27 cellular contexts compared by ENCODE assay signal in genomic region chr19:39158646-39159260, GRCh38. TPM values are rescaled to one million over a fixed set of nuclear protein-coding genes. Genes with fewer than 3 reads are reported as not detected.
DNase-seq lines count a peak whose midpoint lies in the region; ATAC-seq, FAIRE-seq and TF ChIP-seq lines count a peak whose summit lies in the region.
"Had no signal": no experiment of that assay in that cellular context is flagged by ENCODE, and none has a peak within 500 bp of the region (broad histone marks: within the 10 kb centered on the region; RNA-seq: fewer than 3 reads in every experiment).

No MANE protein-coding gene starts in this region.

- H3K4me1 ChIP-seq in HepG2 (ENCODE audit: insufficient read depth, low read length) (peaks cover 62% of the 10 kb centered on the region), right lobe of liver (peaks cover 0 to 28% (median 4%) of the 10 kb centered on the region in 4 donors), neuronal stem cell (ENCODE audit: control insufficient read depth in 2 of 2, insufficient read depth in 1 of 2, low read depth in 1 of 2, low read length in 2 of 2) (peaks cover 5 to 30% of the 10 kb centered on the region in 2 donors), upper lobe of left lung (peaks cover 77 to 100% (median 95%) of the 10 kb centered on the region in 4 donors)

- TF ChIP-seq EP300 in HepG2 (IDR thresholded peaks at IDR 0.05; ENCODE audit: low read depth in 2 of 2, low read length in 2 of 2) (no peak), HepG2 (CRISPR knock-in tag; IDR thresholded peaks at IDR 0.05; ENCODE audit: borderline replicate concordance) (no peak), upper lobe of left lung (IDR thresholded peaks at IDR 0.05) (no peak)

- H2BK12ac ChIP-seq in neuronal stem cell (ENCODE audit: low read length), result peak overlapping the region; percentile 49

- H3K14ac ChIP-seq in neuronal stem cell (ENCODE audit: low read length), result no peak overlapping the region

- H2AK5ac ChIP-seq in neuronal stem cell (ENCODE audit: low read depth, low read length), result peak overlapping the region; percentile 77

- no peak overlapping the region for H3K27ac ChIP-seq in HepG2 (ENCODE audit: extremely low read length, insufficient read depth, low read length)
- no peak overlapping the region for H3K27ac ChIP-seq in right lobe of liver
- no peak overlapping the region for H3K27ac ChIP-seq in neuronal stem cell (replicated peaks; ENCODE audit: low read length)
- H3K27ac ChIP-seq in upper lobe of left lung, result peak overlapping the region in 3 of 4 donors; percentile 10 to 74 (median 33)
- H3K27ac ChIP-seq: HL-60 had no signal

- H3K23ac ChIP-seq in neuronal stem cell (ENCODE audit: low read depth, low read length, poor library complexity), result no peak overlapping the region

- no peak overlapping the region for H2BK5ac ChIP-seq in neuronal stem cell (ENCODE audit: low read length)

- H3K4me2 ChIP-seq in HepG2 (ENCODE audit: low read depth, low read length), result no peak overlapping the region
- H3K4me2 ChIP-seq in neuronal stem cell (ENCODE audit: insufficient read depth, low read length, poor library complexity, severe bottlenecking), result no peak overlapping the region
- H3K4me2 ChIP-seq: SK-N-SH had no signal

- FAIRE-seq in HepG2 (lab: Jason Lieb, UNC), result no peak
- FAIRE-seq: A204.1 had no signal

- H3K4ac ChIP-seq in neuronal stem cell (ENCODE audit: low read length), result no peak overlapping the region

- H3K27ac Mint-ChIP-seq in WTC11, result peak overlapping the region; percentile 94; the same call in 1 of the 2 replicates

- H3K4me3 Mint-ChIP-seq in WTC11, result no peak overlapping the region
- H3K4me3 Mint-ChIP-seq: CD8-positive, alpha-beta memory T cell; IgD-negative memory B cell had no signal

- no peak overlapping the region for H4K8ac ChIP-seq in neuronal stem cell (ENCODE audit: low read depth, low read length)

- POLR2A ChIA-PET in HepG2 (lab: Yijun Ruan, JAX), result no interaction called here
- POLR2A ChIA-PET in WTC11 (lab: Charles Lee), result no interaction called here

- no peak overlapping the region for H2BK15ac ChIP-seq in neuronal stem cell (ENCODE audit: low read length)

- H3K4me3 ChIP-seq in HepG2 (replicated peaks in 1 of 3; ENCODE audit: insufficient read depth in 1 of 3, low read depth in 2 of 3, low read length in 3 of 3), result no peak overlapping the region; a peak in 1 of 6 replicates
- no peak overlapping the region for H3K4me3 ChIP-seq in right lobe of liver
- H3K4me3 ChIP-seq in neuronal stem cell (ENCODE audit: low read length in 2 of 2), result no peak overlapping the region
- H3K4me3 ChIP-seq in upper lobe of left lung, result no peak overlapping the region

- H3K36me3 ChIP-seq in HepG2 (replicated peaks in 1 of 2; ENCODE audit: control insufficient read depth in 1 of 2, insufficient read depth in 2 of 2, low read length in 2 of 2), result peaks cover 1 to 8% of the 10 kb centered on the region in 2 experiments; a peak in 2 of 5 replicates
- no peaks in the 10 kb centered on the region for H3K36me3 ChIP-seq in right lobe of liver
- peaks cover 0 to 5% of the 10 kb centered on the region in 2 donors for H3K36me3 ChIP-seq in neuronal stem cell (replicated peaks in 1 of 2; ENCODE audit: control insufficient read depth in 2 of 2, insufficient read depth in 2 of 2, low read length in 2 of 2)
- peaks cover 0 to 4% (median 2%) of the 10 kb centered on the region in 4 donors for H3K36me3 ChIP-seq in upper lobe of left lung

- H3K4me1 Mint-ChIP-seq in WTC11, result peaks cover 43% of the 10 kb centered on the region

- H3K27me3 ChIP-seq in HepG2 (ENCODE audit: control insufficient read depth in 1 of 2, insufficient read depth in 2 of 2, low read length in 2 of 2), result no peaks in the 10 kb centered on the region
- no peaks in the 10 kb centered on the region for H3K27me3 ChIP-seq in right lobe of liver
- H3K27me3 ChIP-seq in neuronal stem cell (ENCODE audit: control insufficient read depth in 3 of 3, insufficient read depth in 3 of 3, low read depth in 1 of 3, low read length in 3 of 3), result peaks cover 0 to 2% (median 0%) of the 10 kb centered on the region in 3 experiments
- H3K27me3 ChIP-seq in upper lobe of left lung, result no peaks in the 10 kb centered on the region

- H2AFZ ChIP-seq in HepG2 (ENCODE audit: low read length), result no peak overlapping the region
- H2AFZ ChIP-seq in neuronal stem cell (ENCODE audit: low read length), result no peak overlapping the region

- H3K9me3 Mint-ChIP-seq in WTC11, result no peaks in the 10 kb centered on the region
- H3K9me3 Mint-ChIP-seq: CD8-positive, alpha-beta memory T cell; IgD-negative memory B cell had no signal

- DNase-seq in HepG2 (ENCODE audit: low spot score), result no peak
- DNase-seq in right lobe of liver, result no peak
- DNase-seq in WTC11 (ENCODE audit: low spot score), result no peak
- no peak for DNase-seq in neuronal stem cell (ENCODE audit: low spot score)
- DNase-seq in upper lobe of left lung, result no peak
- no peak for DNase-seq in NCI-H187 treated with DMSO at 0.1 percent for 48 hours (lab: John Stamatoyannopoulos, UW)
- DNase-seq in DMS79 treated with DMSO at 0.1 percent for 48 hours (lab: John Stamatoyannopoulos, UW), result no peak
- DNase-seq: DND-41, H7, MM.1S, NCI-H1105 treated with DMSO at 0.1 percent for 48 hours, NCI-H1694 treated with DMSO at 0.1 percent for 48 hours, NCI-H2107, NCI-H510A treated with DMSO at 0.1 percent for 48 hours, NCI-H82, OCI-M1, SHP77 treated with DMSO at 0.1 percent for 48 hours had no signal

- TF ChIP-seq RAD21 in HepG2 (CRISPR knock-in tag; IDR thresholded peaks at IDR 0.05), result no peak

- H4K91ac ChIP-seq in neuronal stem cell (ENCODE audit: low read depth, low read length, poor library complexity), result peak overlapping the region; percentile 89

- ATAC-seq in HepG2 (no peak), right lobe of liver (no peak), WTC11 (no peak), upper lobe of left lung (ENCODE audit: low FRiP score in 2 of 2) (no peak), GM19463 (IDR thresholded peaks at IDR 0.05; ENCODE audit: unreplicated experiment) (no peak)

- peaks cover 51% of the 10 kb centered on the region for H3K79me2 ChIP-seq in HepG2 (ENCODE audit: insufficient read depth, low read length)

- no peak overlapping the region for H2BK120ac ChIP-seq in neuronal stem cell (ENCODE audit: low read depth, low read length)

- no peak overlapping the region for H3K9ac ChIP-seq in HepG2 (ENCODE audit: insufficient read depth, low read depth, low read length)
- no peak overlapping the region for H3K9ac ChIP-seq in neuronal stem cell (ENCODE audit: low read depth, low read length, poor library complexity)
- H3K9ac ChIP-seq: SK-N-SH had no signal

- no peaks in the 10 kb centered on the region; the same call in 1 of the 2 replicates for H3K27me3 Mint-ChIP-seq in WTC11 (ENCODE audit: low read depth)
- H3K27me3 Mint-ChIP-seq: CD8-positive, alpha-beta memory T cell; IgD-negative memory B cell had no signal

- WGBS in HepG2 (ENCODE audit: low lambda C conversion rate), result 91% methylated on average over 9 of the region's 12 CpGs
- 79% methylated on average over 7 of the region's 12 CpGs for WGBS in right lobe of liver (ENCODE audit: insufficient coverage, low coverage, low lambda C conversion rate, missing lambda C conversion rate)
- no CpG with 5 or more reads among the region's 12 CpGs for WGBS in neuronal stem cell (ENCODE audit: extremely low coverage in 2 of 2, insufficient read length in 2 of 2, insufficient replicate concordance in 1 of 2), 2 donors
- 85 to 88% methylated on average over 8 to 10 of the region's 12 CpGs for WGBS in upper lobe of left lung, 2 donors

- no peaks in the 10 kb centered on the region for H3K9me3 ChIP-seq in HepG2 (ENCODE audit: low read length)
- H3K9me3 ChIP-seq in right lobe of liver, result no peaks in the 10 kb centered on the region
- peaks cover 0 to 3% of the 10 kb centered on the region in 2 donors for H3K9me3 ChIP-seq in neuronal stem cell (replicated peaks in 1 of 2; ENCODE audit: control insufficient read depth in 2 of 2, insufficient read depth in 1 of 2, low read depth in 1 of 2, low read length in 2 of 2)
- no peaks in the 10 kb centered on the region for H3K9me3 ChIP-seq in upper lobe of left lung
- H3K9me3 ChIP-seq: SK-N-SH had no signal

- in situ Hi-C loops in HepG2 (cut with HindIII; ENCODE audit: extremely low pct_ligation_motif_present, low pct_unique_long_range_greater_than_20kb), result no loop called here

- peaks cover 21% of the 10 kb centered on the region; the same call in 1 of the 2 replicates for H4K20me1 ChIP-seq in HepG2 (ENCODE audit: insufficient read depth, low read length)

- TF ChIP-seq POLR2A in HepG2 (IDR thresholded peaks at IDR 0.05; ENCODE audit: insufficient read depth in 1 of 2, low read depth in 2 of 2, low read length in 2 of 2) (no peak), right lobe of liver (IDR thresholded peaks at IDR 0.05) (no peak), upper lobe of left lung (IDR thresholded peaks at IDR 0.05) (no peak)

- peaks cover 4% of the 10 kb centered on the region; the same call in 1 of the 2 replicates for H3K36me3 Mint-ChIP-seq in WTC11

- H3K18ac ChIP-seq in neuronal stem cell (ENCODE audit: low read length), result peak overlapping the region; percentile 41

- BruUV-seq in HepG2 (replicated peaks; lab: Mats Ljungman, UMichigan), result no TSS peak

- CTCF ChIA-PET in HepG2 (lab: Yijun Ruan, JAX; ENCODE audit: low intra/inter-chr PET ratio, low total read pairs), result no interaction called here
- CTCF ChIA-PET in WTC11 (lab: Charles Lee), result no interaction called here

- intact Hi-C loops in HepG2 (cut with micrococcal nuclease; ENCODE audit: unreplicated experiment) (loop anchor here (5.0 kb wide), 1 partner anchor 36 kb away; no protein-coding TSS in a partner anchor), right lobe of liver (cut with DNase I) (no loop called here)

- peaks cover 28% of the 10 kb centered on the region for H3K79me1 ChIP-seq in neuronal stem cell (ENCODE audit: low read depth, low read length)

- TF ChIP-seq CTCF in HepG2 (CRISPR knock-in tag; IDR thresholded peaks at IDR 0.05) (no peak), right lobe of liver (IDR thresholded peaks at IDR 0.05) (no peak), WTC11 (IDR thresholded peaks at IDR 0.05) (no peak), upper lobe of left lung (IDR thresholded peaks at IDR 0.05) (no peak)

RNA-seq across cellular contexts. Expression of gene PAK4, which starts 33.2 kb away (rescaled TPM):
- total RNA-seq in HepG2 (2016; rRNA removed; fragmentation: Illumina TruSeq; extraction: Trizol) (9.5 and 11.6 TPM in 2 replicates), right lobe of liver (10 to 100 TPM; 11.4 to 16.6 (median 14.7) TPM), WTC11 (2021) (69.8 to 77.7 TPM (median 73.9 TPM) in 3 replicates), upper lobe of left lung (10 to 100 TPM; 23.4 to 88.2 (median 54.4) TPM)
- total RNA-seq in HepG2 (2016; cell fraction: cytosol; rRNA removed; fragmentation: Illumina TruSeq; extraction: Trizol; ENCODE audit: low read depth), result 2.6 and 4.8 TPM in 2 replicates
- total RNA-seq in HepG2 (2016; cell fraction: insoluble cytoplasmic fraction; rRNA removed; fragmentation: Illumina TruSeq; extraction: Trizol), result 10.0 and 10.5 TPM in 2 replicates
- total RNA-seq in HepG2 (2016; cell fraction: membrane; rRNA removed; fragmentation: Illumina TruSeq; extraction: Trizol), result 10.6 and 12.4 TPM in 2 replicates
- 8.9 and 11.4 TPM in 2 replicates for total RNA-seq in HepG2 (2016; cell fraction: nucleus; rRNA removed; fragmentation: Illumina TruSeq; extraction: Trizol)
- polyA plus RNA-seq in HepG2 (2011; rRNA removed), result 17.8 and 17.9 TPM in 2 replicates
- polyA plus RNA-seq in HepG2 (2011; cell fraction: cytosol; rRNA removed), result 14.3 and 23.7 TPM in 2 replicates
- 18.9 and 19.4 TPM in 2 replicates for polyA plus RNA-seq in HepG2 (2011; cell fraction: nucleus; rRNA removed)
- 14.7 and 17.0 TPM in 2 replicates for polyA plus RNA-seq in HepG2 (2012)
- polyA plus RNA-seq in HepG2 (2016; cell fraction: cytosol; fragmentation: Illumina TruSeq; extraction: Trizol; ENCODE audit: low read depth), result 9.3 and 10.1 TPM in 2 replicates
- polyA plus RNA-seq in HepG2 (2016; cell fraction: insoluble cytoplasmic fraction; fragmentation: Illumina TruSeq; extraction: Trizol; ENCODE audit: low read depth), result 28.2 and 39.6 TPM in 2 replicates
- 28.3 and 29.9 TPM in 2 replicates for polyA plus RNA-seq in HepG2 (2016; cell fraction: membrane; fragmentation: Illumina TruSeq; extraction: Trizol; ENCODE audit: low read depth)
- 31.4 and 32.9 TPM in 2 replicates for polyA plus RNA-seq in HepG2 (2016; cell fraction: nucleus; fragmentation: Illumina TruSeq; extraction: Trizol; ENCODE audit: insufficient read depth, low read depth)
- 22.4 and 40.1 TPM in 2 replicates for polyA minus RNA-seq in HepG2 (2011; rRNA and poly(A)+ RNA removed; ENCODE audit: low replicate concordance)
- 17.8 and 19.8 TPM in 2 replicates for polyA minus RNA-seq in HepG2 (2011; cell fraction: cytosol; rRNA and poly(A)+ RNA removed)
- polyA minus RNA-seq in HepG2 (2011; cell fraction: nucleus; rRNA and poly(A)+ RNA removed), result 9.8 and 13.6 TPM in 2 replicates
- polyA plus RNA-seq in neuronal stem cell (2013, experiment 1 of 2), result 102 TPM
- polyA plus RNA-seq in neuronal stem cell (2013, experiment 2 of 2), result 96.5 TPM

RNA-seq across cellular contexts. Expression of gene NCCRP1, which starts 38.0 kb away (rescaled TPM):
- not detected in 2 replicates for total RNA-seq in HepG2 (2016; rRNA removed; fragmentation: Illumina TruSeq; extraction: Trizol)
- not detected in 2 replicates for total RNA-seq in HepG2 (2016; cell fraction: cytosol; rRNA removed; fragmentation: Illumina TruSeq; extraction: Trizol; ENCODE audit: low read depth)
- total RNA-seq in HepG2 (2016; cell fraction: insoluble cytoplasmic fraction; rRNA removed; fragmentation: Illumina TruSeq; extraction: Trizol), result not detected in 2 replicates
- not detected in 2 replicates for total RNA-seq in HepG2 (2016; cell fraction: membrane; rRNA removed; fragmentation: Illumina TruSeq; extraction: Trizol)
- not detected in 2 replicates for total RNA-seq in HepG2 (2016; cell fraction: nucleus; rRNA removed; fragmentation: Illumina TruSeq; extraction: Trizol)
- polyA plus RNA-seq in HepG2 (2011; rRNA removed), result not detected in 2 replicates
- not detected in 2 replicates for polyA plus RNA-seq in HepG2 (2011; cell fraction: cytosol; rRNA removed)
- not detected in 2 replicates for polyA plus RNA-seq in HepG2 (2011; cell fraction: nucleus; rRNA removed)
- not detected in 2 replicates for polyA plus RNA-seq in HepG2 (2012)
- not detected in 2 replicates for polyA plus RNA-seq in HepG2 (2016; cell fraction: cytosol; fragmentation: Illumina TruSeq; extraction: Trizol; ENCODE audit: low read depth)
- polyA plus RNA-seq in HepG2 (2016; cell fraction: insoluble cytoplasmic fraction; fragmentation: Illumina TruSeq; extraction: Trizol; ENCODE audit: low read depth), result not detected in 2 replicates
- not detected in 2 replicates for polyA plus RNA-seq in HepG2 (2016; cell fraction: membrane; fragmentation: Illumina TruSeq; extraction: Trizol; ENCODE audit: low read depth)
- polyA plus RNA-seq in HepG2 (2016; cell fraction: nucleus; fragmentation: Illumina TruSeq; extraction: Trizol; ENCODE audit: insufficient read depth, low read depth), result not detected in 2 replicates
- 0.06 and 0.70 TPM in 2 replicates for polyA minus RNA-seq in HepG2 (2011; rRNA and poly(A)+ RNA removed; ENCODE audit: low replicate concordance)
- polyA minus RNA-seq in HepG2 (2011; cell fraction: cytosol; rRNA and poly(A)+ RNA removed), result not detected in 2 replicates
- not detected in 2 replicates for polyA minus RNA-seq in HepG2 (2011; cell fraction: nucleus; rRNA and poly(A)+ RNA removed)
- not detected for total RNA-seq in right lobe of liver
- total RNA-seq in WTC11 (2021), result 2.0 to 2.5 TPM (median 2.2 TPM) in 3 replicates
- polyA plus RNA-seq in neuronal stem cell (2013, experiment 1 of 2), result 2.0 TPM
- 1.6 TPM for polyA plus RNA-seq in neuronal stem cell (2013, experiment 2 of 2)
- under 1 TPM in 1 of 6 donors, not detected in 5; 0.47 TPM for total RNA-seq in upper lobe of left lung
- total RNA-seq: CD8-positive, alpha-beta memory T cell; H7; HT1080 had no signal
- polyA plus RNA-seq: CD8-positive, alpha-beta memory T cell; IgD-negative memory B cell; SK-N-SH had no signal

RNA-seq across cellular contexts. Expression of gene SYCN, which starts 45.3 kb away (rescaled TPM):
- total RNA-seq in HepG2 (2016; rRNA removed; fragmentation: Illumina TruSeq; extraction: Trizol) (not detected in 2 replicates), right lobe of liver (not detected), WTC11 (2021) (0.37 to 1.1 TPM (median 0.77 TPM) in 3 replicates), upper lobe of left lung (1 to 10 TPM in 1 of 6 donors, under 1 TPM in 1, not detected in 4; 0.83 to 1.3 TPM)
- total RNA-seq in HepG2 (2016; cell fraction: cytosol; rRNA removed; fragmentation: Illumina TruSeq; extraction: Trizol; ENCODE audit: low read depth), result not detected in 2 replicates
- not detected in 2 replicates for total RNA-seq in HepG2 (2016; cell fraction: insoluble cytoplasmic fraction; rRNA removed; fragmentation: Illumina TruSeq; extraction: Trizol)
- not detected in 2 replicates for total RNA-seq in HepG2 (2016; cell fraction: membrane; rRNA removed; fragmentation: Illumina TruSeq; extraction: Trizol)
- total RNA-seq in HepG2 (2016; cell fraction: nucleus; rRNA removed; fragmentation: Illumina TruSeq; extraction: Trizol), result not detected in 2 replicates
- polyA plus RNA-seq in HepG2 (2011; rRNA removed), result not detected in 2 replicates
- not detected in 2 replicates for polyA plus RNA-seq in HepG2 (2011; cell fraction: cytosol; rRNA removed)
- polyA plus RNA-seq in HepG2 (2011; cell fraction: nucleus; rRNA removed), result not detected in 2 replicates
- not detected in 2 replicates for polyA plus RNA-seq in HepG2 (2012)
- polyA plus RNA-seq in HepG2 (2016; cell fraction: cytosol; fragmentation: Illumina TruSeq; extraction: Trizol; ENCODE audit: low read depth), result not detected in 2 replicates
- not detected in 2 replicates for polyA plus RNA-seq in HepG2 (2016; cell fraction: insoluble cytoplasmic fraction; fragmentation: Illumina TruSeq; extraction: Trizol; ENCODE audit: low read depth)
- not detected in 2 replicates for polyA plus RNA-seq in HepG2 (2016; cell fraction: membrane; fragmentation: Illumina TruSeq; extraction: Trizol; ENCODE audit: low read depth)
- polyA plus RNA-seq in HepG2 (2016; cell fraction: nucleus; fragmentation: Illumina TruSeq; extraction: Trizol; ENCODE audit: insufficient read depth, low read depth), result not detected in 2 replicates
- polyA minus RNA-seq in HepG2 (2011; rRNA and poly(A)+ RNA removed; ENCODE audit: low replicate concordance), result not detected in 2 replicates
- not detected in 2 replicates for polyA minus RNA-seq in HepG2 (2011; cell fraction: cytosol; rRNA and poly(A)+ RNA removed)
- not detected in 2 replicates for polyA minus RNA-seq in HepG2 (2011; cell fraction: nucleus; rRNA and poly(A)+ RNA removed)
- not detected for polyA plus RNA-seq in neuronal stem cell (2013, experiment 1 of 2)
- not detected for polyA plus RNA-seq in neuronal stem cell (2013, experiment 2 of 2)
- total RNA-seq: CD8-positive, alpha-beta memory T cell; G401; H7; HT1080; RPMI7951 had no signal
- polyA plus RNA-seq: BJ; CD8-positive, alpha-beta memory T cell; IgD-negative memory B cell; SK-N-SH had no signal

Comparison
In these comparisons a context has a peak if more than half of its experiments do, and no peak if none do; other contexts are left out.
1. H3K27ac ChIP-seq: peak in upper lobe of left lung (3 of 4); none in HepG2 (single experiment), right lobe of liver (0 of 3) and neuronal stem cell (single experiment).